26 cellular contexts compared by ENCODE assay signal in genomic region chr3:58411036-58411435, GRCh38. TPM values are rescaled to one million over a fixed set of nuclear protein-coding genes. Genes with fewer than 3 reads are reported as not detected.
DNase-seq lines count a peak whose midpoint lies in the region; ATAC-seq and TF ChIP-seq lines count a peak whose summit lies in the region.
"Had no signal": no experiment of that assay in that cellular context is flagged by ENCODE, and none has a peak within 500 bp of the region (broad histone marks: within the 10 kb centered on the region; RNA-seq: fewer than 3 reads in every experiment).

No MANE protein-coding gene starts in this region.

- H3K27ac Mint-ChIP-seq in CD4-positive, CD25-positive, alpha-beta regulatory T cell: peak overlapping the region in 2 of 3 donors; percentile 30 to 33
- H3K27ac Mint-ChIP-seq in progenitor cell of endocrine pancreas: no peak overlapping the region
- H3K27ac Mint-ChIP-seq: CD8-positive, alpha-beta T cell had no signal

- no peak for TF ChIP-seq CTCF in epithelial cell of esophagus (IDR thresholded peaks at IDR 0.05; ENCODE audit: insufficient read depth, low read depth, low read length, missing control alignments)
- TF ChIP-seq CTCF in progenitor cell of endocrine pancreas (IDR thresholded peaks at IDR 0.05; ENCODE audit: unreplicated experiment): no peak

- ATAC-seq in CD4-positive, CD25-positive, alpha-beta regulatory T cell (ENCODE audit: low read depth in 2 of 2): no peak
- ATAC-seq in GM18498 (IDR thresholded peaks at IDR 0.05; ENCODE audit: unreplicated experiment): no peak
- ATAC-seq: CD8-positive, alpha-beta T cell; esophagus mucosa; naive thymus-derived CD8-positive, alpha-beta T cell had no signal

- H3K27ac ChIP-seq in CD4-positive, CD25-positive, alpha-beta regulatory T cell (ENCODE audit: insufficient read depth, low read length, poor library complexity, severe bottlenecking): no peak overlapping the region
- no peak overlapping the region for H3K27ac ChIP-seq in trophoblast cell (ENCODE audit: low read depth, low read length)
- H3K27ac ChIP-seq: ascending aorta, parathyroid adenoma, right lobe of liver had no signal

- no CpG with 5 or more reads among the region's 3 CpGs for WGBS in trophoblast cell (ENCODE audit: extremely low coverage, insufficient coverage, insufficient read length)

- H2AK5ac ChIP-seq in trophoblast cell (ENCODE audit: low read length): no peak overlapping the region

- no peaks in the 10 kb centered on the region for H3K79me2 ChIP-seq in trophoblast cell (ENCODE audit: control insufficient read depth, insufficient read depth, low read length, poor library complexity)

- no peaks in the 10 kb centered on the region for H3K4me1 ChIP-seq in CD4-positive, CD25-positive, alpha-beta regulatory T cell (ENCODE audit: control insufficient read depth, insufficient read depth, low read length, poor library complexity, severe bottlenecking)
- peaks cover 2 to 6% of the 10 kb centered on the region in 2 experiments for H3K4me1 ChIP-seq in trophoblast cell (ENCODE audit: control insufficient read depth in 1 of 2, insufficient read depth in 2 of 2, low read length in 2 of 2)
- H3K4me1 ChIP-seq: ascending aorta had no signal

- no peak overlapping the region for H2BK5ac ChIP-seq in trophoblast cell (ENCODE audit: low read depth, low read length, poor library complexity)

- no peak overlapping the region for H4K91ac ChIP-seq in trophoblast cell (ENCODE audit: low read depth, low read length)

- H3K4me3 Mint-ChIP-seq in CD4-positive, CD25-positive, alpha-beta regulatory T cell: no peak overlapping the region
- no peak overlapping the region for H3K4me3 Mint-ChIP-seq in progenitor cell of endocrine pancreas (ENCODE audit: low read depth)
- H3K4me3 Mint-ChIP-seq: CD8-positive, alpha-beta T cell; naive thymus-derived CD8-positive, alpha-beta T cell had no signal

- H3K9ac ChIP-seq in trophoblast cell (ENCODE audit: low read length): no peak overlapping the region
- H3K9ac ChIP-seq: parathyroid adenoma had no signal

- no peak overlapping the region for H2BK12ac ChIP-seq in trophoblast cell (ENCODE audit: low read length)

- no peak overlapping the region for H3K4me2 ChIP-seq in trophoblast cell (ENCODE audit: low read length)

- no peak overlapping the region for H4K12ac ChIP-seq in trophoblast cell (ENCODE audit: low read depth, low read length)

- no peak overlapping the region for H3K4ac ChIP-seq in trophoblast cell (ENCODE audit: low read depth, low read length)

- no peak overlapping the region for H2AFZ ChIP-seq in trophoblast cell (ENCODE audit: insufficient read depth, low read length, poor library complexity)
- H2AFZ ChIP-seq: parathyroid adenoma had no signal

- H3K36me3 ChIP-seq in CD4-positive, CD25-positive, alpha-beta regulatory T cell (ENCODE audit: control insufficient read depth, insufficient read depth, low read length): peaks cover 31% of the 10 kb centered on the region
- peaks cover 0 to 2% of the 10 kb centered on the region in 2 experiments for H3K36me3 ChIP-seq in trophoblast cell (ENCODE audit: control insufficient read depth in 1 of 2, insufficient read depth in 2 of 2, low read length in 2 of 2)

- H3K23ac ChIP-seq in trophoblast cell (ENCODE audit: low read length): no peak overlapping the region

- H3K79me1 ChIP-seq in trophoblast cell (ENCODE audit: low read length): no peaks in the 10 kb centered on the region

- no peak overlapping the region for H4K8ac ChIP-seq in trophoblast cell (ENCODE audit: low read depth, low read length)

- DNase-seq in CD4-positive, CD25-positive, alpha-beta regulatory T cell: no peak
- DNase-seq in RPMI7951 (ENCODE audit: low read depth): peak; percentile 46
- DNase-seq in epithelial cell of esophagus (ENCODE audit: low read depth): peak; percentile 30
- DNase-seq in trophoblast cell: peak; percentile 54 to 76
- DNase-seq in mucosa of gallbladder (ENCODE audit: low spot score): no peak
- no peak for DNase-seq in OCI-M1 (lab: John Stamatoyannopoulos, UW)
- DNase-seq in progenitor cell of endocrine pancreas (ENCODE audit: low spot score, unreplicated experiment): no peak
- DNase-seq: activated naive CD4-positive, alpha-beta T cell treated with anti-CD3 and anti-CD28 coated beads, Interleukin-2, amount 50 U/mL, for 16 hours; activated T-cell treated with anti-CD3 and anti-CD28 coated beads, Interleukin-2, amount 50 U/mL, for 48 hours; CD8-positive, alpha-beta T cell; effector CD8-positive, alpha-beta T cell; GF-D8; Kasumi-1; kidney glomerular epithelial cell; mesendoderm; naive thymus-derived CD8-positive, alpha-beta T cell; NCI-H1092; NCI-H2081; NCI-H345; NCI-H82; right lobe of liver; Right ventricle myocardium superior had no signal

- peaks cover 43% of the 10 kb centered on the region for H3K36me3 Mint-ChIP-seq in CD4-positive, CD25-positive, alpha-beta regulatory T cell
- H3K36me3 Mint-ChIP-seq in progenitor cell of endocrine pancreas (ENCODE audit: insufficient read depth): peaks cover 11% of the 10 kb centered on the region

- no peak overlapping the region for H2BK120ac ChIP-seq in trophoblast cell (ENCODE audit: insufficient read depth, low read length, poor library complexity)

- peaks cover 0 to 7% (median 7%) of the 10 kb centered on the region in 4 donors for H3K4me1 Mint-ChIP-seq in CD4-positive, CD25-positive, alpha-beta regulatory T cell
- H3K4me1 Mint-ChIP-seq in progenitor cell of endocrine pancreas (ENCODE audit: low read depth): peaks cover 18% of the 10 kb centered on the region

- H3K9me3 ChIP-seq in CD4-positive, CD25-positive, alpha-beta regulatory T cell (ENCODE audit: control insufficient read depth in 2 of 2, low read length in 2 of 2): no peaks in the 10 kb centered on the region
- no peaks in the 10 kb centered on the region for H3K9me3 ChIP-seq in trophoblast cell (ENCODE audit: insufficient read depth, low read depth, low read length)
- H3K9me3 ChIP-seq: ascending aorta, right lobe of liver had no signal

- no peak overlapping the region for H3K18ac ChIP-seq in trophoblast cell (ENCODE audit: low read length)

- no peak overlapping the region for H3K4me3 ChIP-seq in CD4-positive, CD25-positive, alpha-beta regulatory T cell (ENCODE audit: low read depth, low read length)
- H3K4me3 ChIP-seq in epithelial cell of esophagus (ENCODE audit: low read length) (no peak overlapping the region), trophoblast cell (ENCODE audit: low read depth, low read length) (no peak overlapping the region)
- H3K4me3 ChIP-seq: ascending aorta, right lobe of liver had no signal

- H3K14ac ChIP-seq in trophoblast cell (ENCODE audit: low read length): no peak overlapping the region

- no peaks in the 10 kb centered on the region for H3K9me3 Mint-ChIP-seq in CD4-positive, CD25-positive, alpha-beta regulatory T cell
- H3K9me3 Mint-ChIP-seq in progenitor cell of endocrine pancreas (ENCODE audit: low read depth): peaks cover 4% of the 10 kb centered on the region
- H3K9me3 Mint-ChIP-seq: CD8-positive, alpha-beta T cell; naive thymus-derived CD8-positive, alpha-beta T cell had no signal

- no peaks in the 10 kb centered on the region for H3K27me3 ChIP-seq in CD4-positive, CD25-positive, alpha-beta regulatory T cell (ENCODE audit: control insufficient read depth, insufficient read depth, low read length)
- no peaks in the 10 kb centered on the region for H3K27me3 ChIP-seq in trophoblast cell (ENCODE audit: insufficient read depth, low read length)
- H3K27me3 ChIP-seq: ascending aorta, right lobe of liver had no signal

- H3K27me3 Mint-ChIP-seq in CD4-positive, CD25-positive, alpha-beta regulatory T cell: no peaks in the 10 kb centered on the region
- no peaks in the 10 kb centered on the region for H3K27me3 Mint-ChIP-seq in progenitor cell of endocrine pancreas
- H3K27me3 Mint-ChIP-seq: naive thymus-derived CD8-positive, alpha-beta T cell had no signal

RNA-seq across cellular contexts. Expression of gene PDHB, which starts 22.6 kb away (rescaled TPM):
- 40.1 TPM for total RNA-seq in CD4-positive, CD25-positive, alpha-beta regulatory T cell
- 100 to 1,000 TPM; 116 to 159 (median 133) TPM for polyA plus RNA-seq in CD4-positive, CD25-positive, alpha-beta regulatory T cell
- total RNA-seq in RPMI7951 (2014; rRNA removed; shearing (Covaris generic)): 201 and 242 TPM in 2 replicates
- 72.4 and 74.4 TPM in 2 replicates for polyA plus RNA-seq in trophoblast cell (2013)
- total RNA-seq in mucosa of gallbladder: 57.2 TPM
- 73.4 and 76.4 TPM in 2 replicates for total RNA-seq in progenitor cell of endocrine pancreas

Comparison
In these comparisons a context has a peak if more than half of its experiments do, and no peak if none do; other contexts are left out.
1. DNase-seq: peak in RPMI7951 (single experiment), epithelial cell of esophagus (single experiment) and trophoblast cell (2 of 2); none in CD4-positive, CD25-positive, alpha-beta regulatory T cell (0 of 3), mucosa of gallbladder (single experiment), OCI-M1 (single experiment) and progenitor cell of endocrine pancreas (single experiment).